19 cellular contexts compared by ENCODE assay signal in genomic region chr10:88908194-88908593, GRCh38. TPM values are rescaled to one million over a fixed set of nuclear protein-coding genes. Genes with fewer than 3 reads are reported as not detected.
DNase-seq lines count a peak whose midpoint lies in the region; ATAC-seq, FAIRE-seq and TF ChIP-seq lines count a peak whose summit lies in the region.
"Had no signal": no experiment of that assay in that cellular context is flagged by ENCODE, and none has a peak within 500 bp of the region (broad histone marks: within the 10 kb centered on the region; RNA-seq: fewer than 3 reads in every experiment).

No MANE protein-coding gene starts in this region.

- no peaks in the 10 kb centered on the region for H3K9me2 ChIP-seq in OCI-LY7 (ENCODE audit: insufficient read depth, low read length)

- no TSS peak for BruUV-seq in OCI-LY7 (replicated peaks; lab: Mats Ljungman, UMichigan)

- TF ChIP-seq POLR2A in sigmoid colon (IDR thresholded peaks at IDR 0.05) = no peak

- H3K4me3 ChIP-seq in bronchial epithelial cell (ENCODE audit: low read depth, low read length) (no peak overlapping the region), OCI-LY7 (ENCODE audit: low read depth, low read length, poor library complexity, severe bottlenecking) (no peak overlapping the region), sigmoid colon (no peak overlapping the region)

- H3K27ac ChIP-seq in CD4-positive, alpha-beta T cell (ENCODE audit: low read depth, low read length) = no peak overlapping the region
- H3K27ac ChIP-seq in OCI-LY7 (ENCODE audit: low read depth, low read length, poor library complexity, severe bottlenecking) = no peak overlapping the region
- H3K27ac ChIP-seq in sigmoid colon = no peak overlapping the region

- peak overlapping the region; percentile 79 for H3K27ac Mint-ChIP-seq in activated CD8-positive, alpha-beta T cell treated with anti-CD3 and anti-CD28 coated beads for 36 hours
- H3K27ac Mint-ChIP-seq in activated CD8-positive, alpha-beta T cell treated with anti-CD3 and anti-CD28 coated beads, Interleukin-2, amount 10 ng/mL, durations not matched to agents 7 days and 5 days = no peak overlapping the region
- H3K27ac Mint-ChIP-seq in CD4-positive, alpha-beta T cell = no peak overlapping the region

- no peak for TF ChIP-seq CTCF in activated CD8-positive, alpha-beta T cell treated with anti-CD3 and anti-CD28 coated beads for 36 hours (IDR thresholded peaks at IDR 0.05)
- no peak for TF ChIP-seq CTCF in CD4-positive, alpha-beta T cell (IDR thresholded peaks at IDR 0.05)
- TF ChIP-seq CTCF in bronchial epithelial cell (IDR thresholded peaks at IDR 0.05; ENCODE audit: insufficient read depth, low read length, severe bottlenecking) (no peak), OCI-LY7 (conservative IDR thresholded peaks at IDR 0.05; ENCODE audit: low read length) (no peak), sigmoid colon (IDR thresholded peaks at IDR 0.05) (no peak)

- POLR2A ChIA-PET in activated CD8-positive, alpha-beta T cell treated with anti-CD3 and anti-CD28 coated beads for 36 hours (lab: Charles Lee) = interaction anchor here (0.9 kb wide), 1 partner anchor 32 kb away, joined by 3 read pairs; no protein-coding TSS in a partner anchor
- POLR2A ChIA-PET in activated CD8-positive, alpha-beta T cell treated with anti-CD3 and anti-CD28 coated beads, Interleukin-2, amount 10 ng/mL, durations not matched to agents 7 days and 5 days (lab: Charles Lee) = no interaction called here
- POLR2A ChIA-PET in CD4-positive, alpha-beta T cell (lab: Charles Lee) = interaction anchor here (0.9 kb wide), 1 partner anchor 23 kb away, joined by 3 read pairs; no protein-coding TSS in a partner anchor
- POLR2A ChIA-PET in OCI-LY7 (lab: Charles Lee) = interaction anchor here (0.5 to 3.3 kb wide), 5 partner anchors 9 to 136 kb away, joined by 3 to 12 read pairs (median 3); no protein-coding TSS in a partner anchor

- 73 to 84% methylated on average over 4 of the region's 4 CpGs for WGBS in sigmoid colon, 2 donors

- H3K36me3 ChIP-seq in bronchial epithelial cell (ENCODE audit: control insufficient read depth, insufficient read depth, low read length) (no peaks in the 10 kb centered on the region), OCI-LY7 (ENCODE audit: insufficient read depth, low read length) (peaks cover 97% of the 10 kb centered on the region), sigmoid colon (no peaks in the 10 kb centered on the region)

- no peaks in the 10 kb centered on the region for H3K79me2 ChIP-seq in OCI-LY7 (ENCODE audit: insufficient read depth, low read depth, low read length)

- no peaks in the 10 kb centered on the region for H3K27me3 Mint-ChIP-seq in activated CD8-positive, alpha-beta T cell treated with anti-CD3 and anti-CD28 coated beads for 36 hours
- no peaks in the 10 kb centered on the region for H3K27me3 Mint-ChIP-seq in activated CD8-positive, alpha-beta T cell treated with anti-CD3 and anti-CD28 coated beads, Interleukin-2, amount 10 ng/mL, durations not matched to agents 7 days and 5 days (ENCODE audit: low read depth)
- H3K27me3 Mint-ChIP-seq in CD4-positive, alpha-beta T cell = no peaks in the 10 kb centered on the region

- CTCF ChIA-PET in activated CD8-positive, alpha-beta T cell treated with anti-CD3 and anti-CD28 coated beads for 36 hours (lab: Charles Lee) = interaction anchor here (0.8 to 7.5 kb wide), 8 partner anchors 13 to 133 kb away, joined by 3 to 54 read pairs (median 4); no protein-coding TSS in a partner anchor
- CTCF ChIA-PET in activated CD8-positive, alpha-beta T cell treated with anti-CD3 and anti-CD28 coated beads, Interleukin-2, amount 10 ng/mL, durations not matched to agents 7 days and 5 days (lab: Charles Lee) = interaction anchor here (0.7 to 4.1 kb wide), 6 partner anchors 10 to 121 kb away, joined by 3 to 22 read pairs (median 3); partner anchors contain the start of gene FAS
- CTCF ChIA-PET in CD4-positive, alpha-beta T cell (lab: Charles Lee) = interaction anchor here (0.9 to 1.1 kb wide), 2 partner anchors 10 kb away, joined by 3 read pairs; no protein-coding TSS in a partner anchor
- CTCF ChIA-PET in OCI-LY7 (lab: Charles Lee; ENCODE audit: unreplicated experiment) = interaction anchor here (0.5 kb wide), 1 partner anchor 302 kb away, joined by 3 read pairs; no protein-coding TSS in a partner anchor

- no peaks in the 10 kb centered on the region for H3K4me1 ChIP-seq in OCI-LY7 (ENCODE audit: insufficient read depth, low read length, poor library complexity, severe bottlenecking)
- no peaks in the 10 kb centered on the region for H3K4me1 ChIP-seq in sigmoid colon

- no peak for TF ChIP-seq EP300 in sigmoid colon (IDR thresholded peaks at IDR 0.05)

- peak; percentile 43 for FAIRE-seq in bronchial epithelial cell (lab: Jason Lieb, UNC)
- FAIRE-seq: GM12892, H1, RCC 7860 had no signal

- peaks cover 70% of the 10 kb centered on the region for H3K36me3 Mint-ChIP-seq in activated CD8-positive, alpha-beta T cell treated with anti-CD3 and anti-CD28 coated beads for 36 hours (ENCODE audit: low read depth)
- peaks cover 77% of the 10 kb centered on the region for H3K36me3 Mint-ChIP-seq in activated CD8-positive, alpha-beta T cell treated with anti-CD3 and anti-CD28 coated beads, Interleukin-2, amount 10 ng/mL, durations not matched to agents 7 days and 5 days (ENCODE audit: low read depth)
- H3K36me3 Mint-ChIP-seq in CD4-positive, alpha-beta T cell (ENCODE audit: low read depth) = peaks cover 81% of the 10 kb centered on the region

- no peak overlapping the region for H2AFZ ChIP-seq in OCI-LY7 (ENCODE audit: low read length)

- no peak overlapping the region for H3K4me3 Mint-ChIP-seq in activated CD8-positive, alpha-beta T cell treated with anti-CD3 and anti-CD28 coated beads for 36 hours
- H3K4me3 Mint-ChIP-seq in activated CD8-positive, alpha-beta T cell treated with anti-CD3 and anti-CD28 coated beads, Interleukin-2, amount 10 ng/mL, durations not matched to agents 7 days and 5 days = no peak overlapping the region
- H3K4me3 Mint-ChIP-seq in CD4-positive, alpha-beta T cell = no peak overlapping the region

- no peaks in the 10 kb centered on the region for H4K20me1 ChIP-seq in OCI-LY7 (ENCODE audit: insufficient read depth, low read length)

- H3K9me3 ChIP-seq in CD4-positive, alpha-beta T cell (ENCODE audit: control insufficient read depth, low read length) = no peaks in the 10 kb centered on the region
- H3K9me3 ChIP-seq in OCI-LY7 (ENCODE audit: low read length) = no peaks in the 10 kb centered on the region
- no peaks in the 10 kb centered on the region for H3K9me3 ChIP-seq in sigmoid colon

- peak; percentile 51 for DNase-seq in activated CD8-positive, alpha-beta T cell treated with anti-CD3 and anti-CD28 coated beads for 36 hours
- DNase-seq in activated CD8-positive, alpha-beta T cell treated with anti-CD3 and anti-CD28 coated beads, Interleukin-2, amount 10 ng/mL, durations not matched to agents 7 days and 5 days = no peak
- no peak for DNase-seq in CD4-positive, alpha-beta T cell
- DNase-seq in NCI-H82 treated with DMSO at 0.1 percent for 48 hours (lab: John Stamatoyannopoulos, UW; ENCODE audit: unreplicated experiment) (peak; percentile 39), bronchial epithelial cell (ENCODE audit: low read depth) (no peak), OCI-LY7 (ENCODE audit: low spot score) (no peak), NCI-H1105 treated with DMSO at 0.1 percent for 48 hours (lab: John Stamatoyannopoulos, UW) (no peak), sigmoid colon (no peak)
- DNase-seq: AML-193, DMS79, Kasumi-1, NCI-H1417 treated with DMSO at 0.1 percent for 48 hours, NCI-H2029, NCI-H2171 treated with DMSO at 0.1 percent for 48 hours, SHP77 had no signal

- H3K4me2 ChIP-seq in OCI-LY7 (ENCODE audit: low read length) = no peak overlapping the region

- peaks cover 27% of the 10 kb centered on the region for H3K4me1 Mint-ChIP-seq in activated CD8-positive, alpha-beta T cell treated with anti-CD3 and anti-CD28 coated beads for 36 hours (ENCODE audit: low read depth)
- H3K4me1 Mint-ChIP-seq in activated CD8-positive, alpha-beta T cell treated with anti-CD3 and anti-CD28 coated beads, Interleukin-2, amount 10 ng/mL, durations not matched to agents 7 days and 5 days (ENCODE audit: low read depth) = peaks cover 3% of the 10 kb centered on the region
- H3K4me1 Mint-ChIP-seq in CD4-positive, alpha-beta T cell (ENCODE audit: low read depth) = peaks cover 12% of the 10 kb centered on the region

- intact Hi-C loops in activated CD8-positive, alpha-beta T cell treated with anti-CD3 and anti-CD28 coated beads for 36 hours (cut with micrococcal nuclease) = no loop called here
- intact Hi-C loops in CD4-positive, alpha-beta T cell (cut with DNase I, micrococcal nuclease) = no loop called here
- intact Hi-C loops in OCI-LY7 (cut with micrococcal nuclease; ENCODE audit: unreplicated experiment) (no loop called here), sigmoid colon (cut with DNase I) (no loop called here)

- H3K27me3 ChIP-seq in CD4-positive, alpha-beta T cell (ENCODE audit: control insufficient read depth, insufficient read depth, low read length) = no peaks in the 10 kb centered on the region
- H3K27me3 ChIP-seq in bronchial epithelial cell (ENCODE audit: control insufficient read depth, insufficient read depth, low read length) (no peaks in the 10 kb centered on the region), sigmoid colon (no peaks in the 10 kb centered on the region)

- no peaks in the 10 kb centered on the region for H3K9me3 Mint-ChIP-seq in activated CD8-positive, alpha-beta T cell treated with anti-CD3 and anti-CD28 coated beads for 36 hours
- no peaks in the 10 kb centered on the region for H3K9me3 Mint-ChIP-seq in activated CD8-positive, alpha-beta T cell treated with anti-CD3 and anti-CD28 coated beads, Interleukin-2, amount 10 ng/mL, durations not matched to agents 7 days and 5 days (ENCODE audit: insufficient read depth)
- H3K9me3 Mint-ChIP-seq in CD4-positive, alpha-beta T cell = no peaks in the 10 kb centered on the region

- ATAC-seq in activated CD8-positive, alpha-beta T cell treated with anti-CD3 and anti-CD28 coated beads for 36 hours = peak; percentile 95
- no peak for ATAC-seq in activated CD8-positive, alpha-beta T cell treated with anti-CD3 and anti-CD28 coated beads, Interleukin-2, amount 10 ng/mL, durations not matched to agents 7 days and 5 days
- ATAC-seq in CD4-positive, alpha-beta T cell (ENCODE audit: poor library complexity) = peak; percentile 52

RNA-seq across cellular contexts. Expression of gene STAMBPL1, which starts 28.1 kb away (rescaled TPM):
- 10 to 100 TPM; 71.1 to 76.5 TPM for total RNA-seq in activated CD8-positive, alpha-beta T cell treated with anti-CD3 and anti-CD28 coated beads for 36 hours
- 10 to 100 TPM; 67.6 TPM for total RNA-seq in activated CD8-positive, alpha-beta T cell treated with anti-CD3 and anti-CD28 coated beads, Interleukin-2, amount 10 ng/mL, durations not matched to agents 7 days and 5 days
- 10 to 100 TPM; 23.7 to 26.7 TPM for total RNA-seq in CD4-positive, alpha-beta T cell
- total RNA-seq in bronchial epithelial cell (1.7 and 2.6 TPM in 2 replicates), OCI-LY7 (2022) (41.0 and 44.4 TPM in 2 replicates), sigmoid colon (10 to 100 TPM in 3 of 4 donors, 1 to 10 TPM in 1; 9.9 to 29.6 (median 13.2) TPM)
- 47.2 and 69.0 TPM in 2 replicates for total RNA-seq in OCI-LY7 (2014; rRNA removed; shearing (Covaris generic))
- polyA plus RNA-seq in sigmoid colon = 10 to 100 TPM in 2 of 3 donors, 1 to 10 TPM in 1; 9.0 to 11.0 (median 10.6) TPM
- total RNA-seq: G401 had no signal

RNA-seq across cellular contexts. Expression of gene ACTA2, which starts 44.4 kb away (rescaled TPM):
- total RNA-seq in activated CD8-positive, alpha-beta T cell treated with anti-CD3 and anti-CD28 coated beads for 36 hours = 10 to 100 TPM; 13.3 to 14.9 TPM
- 10 to 100 TPM; 12.9 to 15.0 TPM for total RNA-seq in activated CD8-positive, alpha-beta T cell treated with anti-CD3 and anti-CD28 coated beads, Interleukin-2, amount 10 ng/mL, durations not matched to agents 7 days and 5 days
- total RNA-seq in CD4-positive, alpha-beta T cell = 1 to 10 TPM; 1.8 to 2.1 TPM
- total RNA-seq in bronchial epithelial cell (2.2 and 9.0 TPM in 2 replicates), OCI-LY7 (2022) (3.3 and 4.2 TPM in 2 replicates), sigmoid colon (1,000 to 10,000 TPM; 2,072 to 5,444 (median 3,070) TPM)
- 1.4 and 5.0 TPM in 2 replicates for total RNA-seq in OCI-LY7 (2014; rRNA removed; shearing (Covaris generic))
- 100 to 1,000 TPM in 1 of 3 donors, 10 to 100 TPM in 2; 43.7 to 237 (median 78.1) TPM for polyA plus RNA-seq in sigmoid colon

RNA-seq across cellular contexts. Expression of gene ANKRD22, which starts 56.5 kb away (rescaled TPM):
- not detected for total RNA-seq in activated CD8-positive, alpha-beta T cell treated with anti-CD3 and anti-CD28 coated beads for 36 hours
- total RNA-seq in activated CD8-positive, alpha-beta T cell treated with anti-CD3 and anti-CD28 coated beads, Interleukin-2, amount 10 ng/mL, durations not matched to agents 7 days and 5 days = under 1 TPM in 1 of 2 experiments, not detected in 1; 0.45 TPM
- not detected for total RNA-seq in CD4-positive, alpha-beta T cell
- total RNA-seq in bronchial epithelial cell (5.3 and 17.7 TPM in 2 replicates), OCI-LY7 (2022) (not detected in 2 replicates), sigmoid colon (not detected)
- not detected in 2 replicates for total RNA-seq in OCI-LY7 (2014; rRNA removed; shearing (Covaris generic))
- polyA plus RNA-seq in sigmoid colon = 10 to 100 TPM in 1 of 3 donors, 1 to 10 TPM in 2; 2.4 to 26.9 (median 9.7) TPM
- total RNA-seq: G401, H1 had no signal

Comparison
In these comparisons a context has a peak if more than half of its experiments do, and no peak if none do; other contexts are left out.
1. DNase-seq: peak in activated CD8-positive, alpha-beta T cell treated with anti-CD3 and anti-CD28 coated beads for 36 hours (single experiment) and NCI-H82 treated with DMSO at 0.1 percent for 48 hours (single experiment); none in activated CD8-positive, alpha-beta T cell treated with anti-CD3 and anti-CD28 coated beads, Interleukin-2, amount 10 ng/mL, durations not matched to agents 7 days and 5 days (single experiment), CD4-positive, alpha-beta T cell (0 of 10), bronchial epithelial cell (single experiment), OCI-LY7 (single experiment), NCI-H1105 treated with DMSO at 0.1 percent for 48 hours (single experiment) and sigmoid colon (single experiment).
2. RNA of gene ACTA2, which starts 44.4 kb away (total RNA-seq): 2,072 to 5,444 TPM in sigmoid colon; 12.9 to 15.0 TPM in activated CD8-positive, alpha-beta T cell treated with anti-CD3 and anti-CD28 coated beads, Interleukin-2, amount 10 ng/mL, durations not matched to agents 7 days and 5 days, 13.3 to 14.9 TPM in activated CD8-positive, alpha-beta T cell treated with anti-CD3 and anti-CD28 coated beads for 36 hours, 2.2 to 9.0 TPM in bronchial epithelial cell, 1.4 to 5.0 TPM in OCI-LY7 and 1.8 to 2.1 TPM in CD4-positive, alpha-beta T cell; every median in the first group is over 100 times any median in the second.